In the genomic region with DNA sequence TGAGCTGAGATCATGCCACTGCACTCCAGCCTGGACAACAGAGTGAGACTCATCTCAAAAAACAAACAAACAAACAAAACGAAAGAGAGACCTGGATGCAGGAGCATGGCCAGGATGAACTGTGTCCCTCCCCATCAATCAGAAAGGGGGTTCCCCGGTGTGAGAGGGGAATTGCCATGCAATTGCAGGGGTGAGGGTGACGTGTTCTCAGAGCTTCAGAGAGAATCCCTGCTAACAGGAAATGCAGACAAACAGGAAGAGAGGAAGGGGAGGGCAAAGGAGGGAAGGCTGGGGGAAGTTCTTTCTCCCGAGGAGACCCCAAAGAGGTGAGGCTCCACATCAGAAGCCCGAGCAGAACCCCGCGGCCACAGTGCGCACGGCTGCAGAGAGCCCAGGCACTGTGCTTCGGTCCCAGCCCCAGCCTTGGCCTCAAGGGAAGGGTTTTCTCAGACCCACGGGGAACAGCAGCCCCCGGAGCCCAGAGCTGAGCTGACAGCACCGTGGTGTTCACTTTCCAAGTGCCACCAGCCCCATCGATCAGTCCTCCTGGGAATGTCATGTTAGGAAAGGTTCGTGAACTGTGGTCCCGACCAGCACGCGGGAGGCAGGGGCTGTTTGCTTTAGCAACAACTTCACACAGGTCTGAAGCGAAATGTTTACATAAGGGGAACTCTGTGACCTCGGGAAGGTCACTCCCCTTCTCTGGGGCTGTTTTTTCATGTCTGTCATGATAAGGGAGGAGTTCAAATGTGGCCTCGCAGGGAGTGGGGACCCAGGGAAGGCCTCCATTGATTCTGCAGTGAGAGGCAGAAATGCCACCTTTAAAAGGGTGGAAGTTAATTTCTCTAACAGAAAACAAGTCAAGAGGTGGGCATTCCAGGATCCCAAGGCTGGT, we compare ENCODE assay signal across 1 cellular context.
TF ChIP-seq lines count a peak whose summit lies in the region.

No MANE protein-coding gene starts in this region.

TF ChIP-seq in HepG2, 621 proteins besides CTCF, POLR2A, EP300 and RAD21 (continued from another document and continues in another):
- TF ChIP-seq, protein P1, sequence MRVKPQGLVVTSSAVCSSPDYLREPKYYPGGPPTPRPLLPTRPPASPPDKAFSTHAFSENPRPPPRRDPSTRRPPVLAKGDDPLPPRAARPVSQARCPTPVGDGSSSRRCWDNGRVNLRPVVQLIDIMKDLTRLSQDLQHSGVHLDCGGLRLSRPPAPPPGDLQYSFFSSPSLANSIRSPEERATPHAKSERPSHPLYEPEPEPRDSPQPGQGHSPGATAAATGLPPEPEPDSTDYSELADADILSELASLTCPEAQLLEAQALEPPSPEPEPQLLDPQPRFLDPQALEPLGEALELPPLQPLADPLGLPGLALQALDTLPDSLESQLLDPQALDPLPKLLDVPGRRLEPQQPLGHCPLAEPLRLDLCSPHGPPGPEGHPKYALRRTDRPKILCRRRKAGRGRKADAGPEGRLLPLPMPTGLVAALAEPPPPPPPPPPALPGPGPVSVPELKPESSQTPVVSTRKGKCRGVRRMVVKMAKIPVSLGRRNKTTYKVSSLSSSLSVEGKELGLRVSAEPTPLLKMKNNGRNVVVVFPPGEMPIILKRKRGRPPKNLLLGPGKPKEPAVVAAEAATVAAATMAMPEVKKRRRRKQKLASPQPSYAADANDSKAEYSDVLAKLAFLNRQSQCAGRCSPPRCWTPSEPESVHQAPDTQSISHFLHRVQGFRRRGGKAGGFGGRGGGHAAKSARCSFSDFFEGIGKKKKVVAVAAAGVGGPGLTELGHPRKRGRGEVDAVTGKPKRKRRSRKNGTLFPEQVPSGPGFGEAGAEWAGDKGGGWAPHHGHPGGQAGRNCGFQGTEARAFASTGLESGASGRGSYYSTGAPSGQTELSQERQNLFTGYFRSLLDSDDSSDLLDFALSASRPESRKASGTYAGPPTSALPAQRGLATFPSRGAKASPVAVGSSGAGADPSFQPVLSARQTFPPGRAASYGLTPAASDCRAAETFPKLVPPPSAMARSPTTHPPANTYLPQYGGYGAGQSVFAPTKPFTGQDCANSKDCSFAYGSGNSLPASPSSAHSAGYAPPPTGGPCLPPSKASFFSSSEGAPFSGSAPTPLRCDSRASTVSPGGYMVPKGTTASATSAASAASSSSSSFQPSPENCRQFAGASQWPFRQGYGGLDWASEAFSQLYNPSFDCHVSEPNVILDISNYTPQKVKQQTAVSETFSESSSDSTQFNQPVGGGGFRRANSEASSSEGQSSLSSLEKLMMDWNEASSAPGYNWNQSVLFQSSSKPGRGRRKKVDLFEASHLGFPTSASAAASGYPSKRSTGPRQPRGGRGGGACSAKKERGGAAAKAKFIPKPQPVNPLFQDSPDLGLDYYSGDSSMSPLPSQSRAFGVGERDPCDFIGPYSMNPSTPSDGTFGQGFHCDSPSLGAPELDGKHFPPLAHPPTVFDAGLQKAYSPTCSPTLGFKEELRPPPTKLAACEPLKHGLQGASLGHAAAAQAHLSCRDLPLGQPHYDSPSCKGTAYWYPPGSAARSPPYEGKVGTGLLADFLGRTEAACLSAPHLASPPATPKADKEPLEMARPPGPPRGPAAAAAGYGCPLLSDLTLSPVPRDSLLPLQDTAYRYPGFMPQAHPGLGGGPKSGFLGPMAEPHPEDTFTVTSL (CRISPR knock-in tag; IDR thresholded peaks at IDR 0.05; ENCODE audit: borderline replicate concordance) = peak; percentile 95
- peak; percentile 92 for TF ChIP-seq KLF6 (CRISPR knock-in tag; IDR thresholded peaks at IDR 0.05)
- peak; percentile 90 for TF ChIP-seq RCOR2 (CRISPR knock-in tag; IDR thresholded peaks at IDR 0.05)
- peak; percentile 87 for TF ChIP-seq ZNF614 (CRISPR knock-in tag; IDR thresholded peaks at IDR 0.05; ENCODE audit: borderline replicate concordance)
- TF ChIP-seq, protein P2, sequence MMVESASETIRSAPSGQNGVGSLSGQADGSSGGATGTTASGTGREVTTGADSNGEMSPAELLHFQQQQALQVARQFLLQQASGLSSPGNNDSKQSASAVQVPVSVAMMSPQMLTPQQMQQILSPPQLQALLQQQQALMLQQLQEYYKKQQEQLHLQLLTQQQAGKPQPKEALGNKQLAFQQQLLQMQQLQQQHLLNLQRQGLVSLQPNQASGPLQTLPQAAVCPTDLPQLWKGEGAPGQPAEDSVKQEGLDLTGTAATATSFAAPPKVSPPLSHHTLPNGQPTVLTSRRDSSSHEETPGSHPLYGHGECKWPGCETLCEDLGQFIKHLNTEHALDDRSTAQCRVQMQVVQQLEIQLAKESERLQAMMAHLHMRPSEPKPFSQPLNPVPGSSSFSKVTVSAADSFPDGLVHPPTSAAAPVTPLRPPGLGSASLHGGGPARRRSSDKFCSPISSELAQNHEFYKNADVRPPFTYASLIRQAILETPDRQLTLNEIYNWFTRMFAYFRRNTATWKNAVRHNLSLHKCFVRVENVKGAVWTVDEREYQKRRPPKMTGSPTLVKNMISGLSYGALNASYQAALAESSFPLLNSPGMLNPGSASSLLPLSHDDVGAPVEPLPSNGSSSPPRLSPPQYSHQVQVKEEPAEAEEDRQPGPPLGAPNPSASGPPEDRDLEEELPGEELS (CRISPR knock-in tag; IDR thresholded peaks at IDR 0.05) = peak; percentile 95
- TF ChIP-seq, protein P3, sequence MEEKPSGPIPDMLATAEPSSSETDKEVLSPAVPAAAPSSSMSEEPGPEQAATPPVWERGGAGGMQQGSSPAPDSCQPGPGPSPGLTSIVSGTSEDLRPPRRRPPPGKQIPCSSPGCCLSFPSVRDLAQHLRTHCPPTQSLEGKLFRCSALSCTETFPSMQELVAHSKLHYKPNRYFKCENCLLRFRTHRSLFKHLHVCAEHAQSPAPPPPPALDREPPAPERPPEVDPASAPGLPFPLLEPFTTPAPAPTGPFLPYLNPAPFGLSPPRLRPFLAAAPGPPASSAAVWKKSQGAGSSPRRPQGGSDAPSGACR (CRISPR knock-in tag; IDR thresholded peaks at IDR 0.05) = peak; percentile 93; the same call in 1 of the 2 replicates
- peak; percentile 95 for TF ChIP-seq ZNF205 (CRISPR knock-in tag; IDR thresholded peaks at IDR 0.05)
- peak; percentile 89 for TF ChIP-seq TBL1XR1 (IDR thresholded peaks at IDR 0.05; ENCODE audit: borderline replicate concordance, low read length, partially characterized antibody)
- TF ChIP-seq CCAR2 (optimal IDR thresholded peaks at IDR 0.05; ENCODE audit: low read depth, low read length) = peak; percentile 97
- TF ChIP-seq ZNF772 (CRISPR knock-in tag; IDR thresholded peaks at IDR 0.05) = peak; percentile 91
- TF ChIP-seq ZNF564 (CRISPR knock-in tag; IDR thresholded peaks at IDR 0.05) = no peak; the same call in 1 of the 2 replicates
- peak; percentile 94 for TF ChIP-seq DPF2 (CRISPR knock-in tag; IDR thresholded peaks at IDR 0.05; ENCODE audit: borderline replicate concordance, low read depth)
- TF ChIP-seq, protein P4, sequence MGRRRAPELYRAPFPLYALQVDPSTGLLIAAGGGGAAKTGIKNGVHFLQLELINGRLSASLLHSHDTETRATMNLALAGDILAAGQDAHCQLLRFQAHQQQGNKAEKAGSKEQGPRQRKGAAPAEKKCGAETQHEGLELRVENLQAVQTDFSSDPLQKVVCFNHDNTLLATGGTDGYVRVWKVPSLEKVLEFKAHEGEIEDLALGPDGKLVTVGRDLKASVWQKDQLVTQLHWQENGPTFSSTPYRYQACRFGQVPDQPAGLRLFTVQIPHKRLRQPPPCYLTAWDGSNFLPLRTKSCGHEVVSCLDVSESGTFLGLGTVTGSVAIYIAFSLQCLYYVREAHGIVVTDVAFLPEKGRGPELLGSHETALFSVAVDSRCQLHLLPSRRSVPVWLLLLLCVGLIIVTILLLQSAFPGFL (CRISPR knock-in tag; IDR thresholded peaks at IDR 0.05) = no peak
- no peak for TF ChIP-seq HOXA7 (CRISPR knock-in tag; IDR thresholded peaks at IDR 0.05)
- TF ChIP-seq, protein P5, sequence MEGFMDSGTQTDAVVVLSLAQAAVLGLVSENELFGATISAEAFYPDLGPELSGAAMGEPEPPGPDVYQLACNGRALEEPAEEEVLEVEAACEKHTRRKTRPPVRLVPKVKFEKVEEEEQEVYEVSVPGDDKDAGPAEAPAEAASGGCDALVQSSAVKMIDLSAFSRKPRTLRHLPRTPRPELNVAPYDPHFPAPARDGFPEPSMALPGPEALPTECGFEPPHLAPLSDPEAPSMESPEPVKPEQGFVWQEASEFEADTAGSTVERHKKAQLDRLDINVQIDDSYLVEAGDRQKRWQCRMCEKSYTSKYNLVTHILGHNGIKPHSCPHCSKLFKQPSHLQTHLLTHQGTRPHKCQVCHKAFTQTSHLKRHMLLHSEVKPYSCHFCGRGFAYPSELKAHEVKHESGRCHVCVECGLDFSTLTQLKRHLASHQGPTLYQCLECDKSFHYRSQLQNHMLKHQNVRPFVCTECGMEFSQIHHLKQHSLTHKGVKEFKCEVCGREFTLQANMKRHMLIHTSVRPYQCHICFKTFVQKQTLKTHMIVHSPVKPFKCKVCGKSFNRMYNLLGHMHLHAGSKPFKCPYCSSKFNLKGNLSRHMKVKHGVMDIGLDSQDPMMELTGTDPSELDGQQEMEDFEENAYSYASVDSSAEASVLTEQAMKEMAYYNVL (CRISPR knock-in tag; IDR thresholded peaks at IDR 0.05; ENCODE audit: borderline replicate concordance) = peak; percentile 82
- no peak for TF ChIP-seq RORA (CRISPR knock-in tag; IDR thresholded peaks at IDR 0.05)
- peak; percentile 34; the same call in 1 of the 2 replicates for TF ChIP-seq CREB1 (IDR thresholded peaks at IDR 0.05)
- TF ChIP-seq CREB1 (CRISPR knock-in tag; IDR thresholded peaks at IDR 0.05) = peak; percentile 72
- TF ChIP-seq, protein P6, sequence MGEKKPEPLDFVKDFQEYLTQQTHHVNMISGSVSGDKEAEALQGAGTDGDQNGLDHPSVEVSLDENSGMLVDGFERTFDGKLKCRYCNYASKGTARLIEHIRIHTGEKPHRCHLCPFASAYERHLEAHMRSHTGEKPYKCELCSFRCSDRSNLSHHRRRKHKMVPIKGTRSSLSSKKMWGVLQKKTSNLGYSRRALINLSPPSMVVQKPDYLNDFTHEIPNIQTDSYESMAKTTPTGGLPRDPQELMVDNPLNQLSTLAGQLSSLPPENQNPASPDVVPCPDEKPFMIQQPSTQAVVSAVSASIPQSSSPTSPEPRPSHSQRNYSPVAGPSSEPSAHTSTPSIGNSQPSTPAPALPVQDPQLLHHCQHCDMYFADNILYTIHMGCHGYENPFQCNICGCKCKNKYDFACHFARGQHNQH (CRISPR knock-in tag; IDR thresholded peaks at IDR 0.05) = peak; percentile 99
- TF ChIP-seq SMAD9 (CRISPR knock-in tag; IDR thresholded peaks at IDR 0.05) = peak; percentile 71
- TF ChIP-seq, protein P7, sequence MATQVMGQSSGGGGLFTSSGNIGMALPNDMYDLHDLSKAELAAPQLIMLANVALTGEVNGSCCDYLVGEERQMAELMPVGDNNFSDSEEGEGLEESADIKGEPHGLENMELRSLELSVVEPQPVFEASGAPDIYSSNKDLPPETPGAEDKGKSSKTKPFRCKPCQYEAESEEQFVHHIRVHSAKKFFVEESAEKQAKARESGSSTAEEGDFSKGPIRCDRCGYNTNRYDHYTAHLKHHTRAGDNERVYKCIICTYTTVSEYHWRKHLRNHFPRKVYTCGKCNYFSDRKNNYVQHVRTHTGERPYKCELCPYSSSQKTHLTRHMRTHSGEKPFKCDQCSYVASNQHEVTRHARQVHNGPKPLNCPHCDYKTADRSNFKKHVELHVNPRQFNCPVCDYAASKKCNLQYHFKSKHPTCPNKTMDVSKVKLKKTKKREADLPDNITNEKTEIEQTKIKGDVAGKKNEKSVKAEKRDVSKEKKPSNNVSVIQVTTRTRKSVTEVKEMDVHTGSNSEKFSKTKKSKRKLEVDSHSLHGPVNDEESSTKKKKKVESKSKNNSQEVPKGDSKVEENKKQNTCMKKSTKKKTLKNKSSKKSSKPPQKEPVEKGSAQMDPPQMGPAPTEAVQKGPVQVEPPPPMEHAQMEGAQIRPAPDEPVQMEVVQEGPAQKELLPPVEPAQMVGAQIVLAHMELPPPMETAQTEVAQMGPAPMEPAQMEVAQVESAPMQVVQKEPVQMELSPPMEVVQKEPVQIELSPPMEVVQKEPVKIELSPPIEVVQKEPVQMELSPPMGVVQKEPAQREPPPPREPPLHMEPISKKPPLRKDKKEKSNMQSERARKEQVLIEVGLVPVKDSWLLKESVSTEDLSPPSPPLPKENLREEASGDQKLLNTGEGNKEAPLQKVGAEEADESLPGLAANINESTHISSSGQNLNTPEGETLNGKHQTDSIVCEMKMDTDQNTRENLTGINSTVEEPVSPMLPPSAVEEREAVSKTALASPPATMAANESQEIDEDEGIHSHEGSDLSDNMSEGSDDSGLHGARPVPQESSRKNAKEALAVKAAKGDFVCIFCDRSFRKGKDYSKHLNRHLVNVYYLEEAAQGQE (IDR thresholded peaks at IDR 0.05; ENCODE audit: borderline replicate concordance in 1 of 2, low read depth in 1 of 2, low read length in 2 of 2) = peak in 1 of 2 experiments; percentile 82; a peak in 2 of 4 replicates
- 0 out of 2 replicates have a peak, but pooled peaks have one; percentile 5 for TF ChIP-seq ZNF749 (CRISPR knock-in tag; IDR thresholded peaks at IDR 0.05; ENCODE audit: borderline replicate concordance)
- TF ChIP-seq, protein P8, sequence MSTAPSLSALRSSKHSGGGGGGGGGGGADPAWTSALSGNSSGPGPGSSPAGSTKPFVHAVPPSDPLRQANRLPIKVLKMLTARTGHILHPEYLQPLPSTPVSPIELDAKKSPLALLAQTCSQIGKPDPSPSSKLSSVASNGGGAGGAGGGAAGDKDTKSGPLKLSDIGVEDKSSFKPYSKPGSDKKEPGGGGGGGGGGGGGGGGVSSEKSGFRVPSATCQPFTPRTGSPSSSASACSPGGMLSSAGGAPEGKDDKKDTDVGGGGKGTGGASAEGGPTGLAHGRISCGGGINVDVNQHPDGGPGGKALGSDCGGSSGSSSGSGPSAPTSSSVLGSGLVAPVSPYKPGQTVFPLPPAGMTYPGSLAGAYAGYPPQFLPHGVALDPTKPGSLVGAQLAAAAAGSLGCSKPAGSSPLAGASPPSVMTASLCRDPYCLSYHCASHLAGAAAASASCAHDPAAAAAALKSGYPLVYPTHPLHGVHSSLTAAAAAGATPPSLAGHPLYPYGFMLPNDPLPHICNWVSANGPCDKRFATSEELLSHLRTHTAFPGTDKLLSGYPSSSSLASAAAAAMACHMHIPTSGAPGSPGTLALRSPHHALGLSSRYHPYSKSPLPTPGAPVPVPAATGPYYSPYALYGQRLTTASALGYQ (CRISPR knock-in tag; IDR thresholded peaks at IDR 0.05) = peak; percentile 100
- TF ChIP-seq SIX4 (CRISPR knock-in tag; IDR thresholded peaks at IDR 0.05) = peak; percentile 81
- no peak for TF ChIP-seq POLR2AphosphoS2 (IDR thresholded peaks at IDR 0.05; ENCODE audit: low read depth, low read length)
- TF ChIP-seq RFXANK (CRISPR knock-in tag; IDR thresholded peaks at IDR 0.05) = 0 out of 2 replicates have a peak, but pooled peaks have one; percentile 51
- TF ChIP-seq ARHGAP35 (CRISPR knock-in tag; IDR thresholded peaks at IDR 0.05; ENCODE audit: borderline replicate concordance) = no peak; the same call in 1 of the 2 replicates
- TF ChIP-seq, protein P9, sequence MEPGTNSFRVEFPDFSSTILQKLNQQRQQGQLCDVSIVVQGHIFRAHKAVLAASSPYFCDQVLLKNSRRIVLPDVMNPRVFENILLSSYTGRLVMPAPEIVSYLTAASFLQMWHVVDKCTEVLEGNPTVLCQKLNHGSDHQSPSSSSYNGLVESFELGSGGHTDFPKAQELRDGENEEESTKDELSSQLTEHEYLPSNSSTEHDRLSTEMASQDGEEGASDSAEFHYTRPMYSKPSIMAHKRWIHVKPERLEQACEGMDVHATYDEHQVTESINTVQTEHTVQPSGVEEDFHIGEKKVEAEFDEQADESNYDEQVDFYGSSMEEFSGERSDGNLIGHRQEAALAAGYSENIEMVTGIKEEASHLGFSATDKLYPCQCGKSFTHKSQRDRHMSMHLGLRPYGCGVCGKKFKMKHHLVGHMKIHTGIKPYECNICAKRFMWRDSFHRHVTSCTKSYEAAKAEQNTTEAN (CRISPR knock-in tag; conservative IDR thresholded peaks at IDR 0.05) = peak; percentile 78; the same call in 1 of the 2 replicates
- peak; percentile 79; the same call in 1 of the 2 replicates for TF ChIP-seq ZNF230 (CRISPR knock-in tag; IDR thresholded peaks at IDR 0.05)
- peak; percentile 97 for TF ChIP-seq FOXO1 (CRISPR knock-in tag; IDR thresholded peaks at IDR 0.05)
- no peak for TF ChIP-seq RFX3 (CRISPR knock-in tag; IDR thresholded peaks at IDR 0.05)
- no peak for TF ChIP-seq DR1 (CRISPR knock-in tag; IDR thresholded peaks at IDR 0.05)
- peak; percentile 85 for TF ChIP-seq ATF7-NPFF (CRISPR knock-in tag; IDR thresholded peaks at IDR 0.05; ENCODE audit: low read depth)
- peak; percentile 89 for TF ChIP-seq SALL2 (CRISPR knock-in tag; IDR thresholded peaks at IDR 0.05)
- TF ChIP-seq RAD51 (IDR thresholded peaks at IDR 0.05; ENCODE audit: borderline replicate concordance) = no peak
